Comparison of ENCODE assay signal across 3 cellular contexts in genomic region chr1:91711504-91712247, GRCh38.
TF ChIP-seq lines count a peak whose summit lies in the region.

No MANE protein-coding gene starts in this region.

TF ChIP-seq in SK-N-SH, 30 proteins besides CTCF, POLR2A, EP300 and RAD21 (continued from another document):
- no peak for TF ChIP-seq NFIC (IDR thresholded peaks at IDR 0.05; ENCODE audit: borderline replicate concordance)
- no peak for TF ChIP-seq USF1 (IDR thresholded peaks at IDR 0.05; ENCODE audit: borderline replicate concordance, low read depth)
- no peak for TF ChIP-seq PBX3 (IDR thresholded peaks at IDR 0.05)
- no peak for TF ChIP-seq MAX (IDR thresholded peaks at IDR 0.05; ENCODE audit: low read depth)
TF ChIP-seq in SK-N-SH: peak in this region for 0.

TF ChIP-seq in SK-N-SH treated with all-trans-retinoic acid at 6 μM for 48 hours, 23 proteins besides CTCF, POLR2A, EP300 and RAD21 (continued from another document):
- TF ChIP-seq CREB5 (CRISPR knock-in tag; IDR thresholded peaks at IDR 0.05; ENCODE audit: low read depth) (no peak), CSRNP3 (CRISPR knock-in tag; IDR thresholded peaks at IDR 0.05) (no peak), ZFP30 (CRISPR knock-in tag; IDR thresholded peaks at IDR 0.05) (no peak), ZC3H10 (CRISPR knock-in tag; IDR thresholded peaks at IDR 0.05) (no peak), OSR1 (CRISPR knock-in tag; IDR thresholded peaks at IDR 0.05) (no peak), PPARA (CRISPR knock-in tag; IDR thresholded peaks at IDR 0.05; ENCODE audit: borderline replicate concordance) (no peak), SNAI2 (CRISPR knock-in tag; IDR thresholded peaks at IDR 0.05) (no peak)

TF ChIP-seq in K562, 482 proteins besides CTCF, POLR2A, EP300 and RAD21:
- peak; percentile 68; the same call in 1 of the 2 replicates for TF ChIP-seq PKNOX1 (IDR thresholded peaks at IDR 0.05)
- peak; percentile 79 for TF ChIP-seq ESRRA (IDR thresholded peaks at IDR 0.05; ENCODE audit: borderline replicate concordance, low read depth)
- TF ChIP-seq ETS2 (tag; IDR thresholded peaks at IDR 0.05; ENCODE audit: borderline replicate concordance, poor library complexity, severe bottlenecking), result no peak
- no peak for TF ChIP-seq ZMIZ1 (IDR thresholded peaks at IDR 0.05; ENCODE audit: low read depth in 2 of 2, low read length in 2 of 2)
- 0 out of 2 replicates have a peak, but pooled peaks have one; percentile 37 for TF ChIP-seq BACH1 (tag; IDR thresholded peaks at IDR 0.05)
- no peak for TF ChIP-seq PBX2 (CRISPR knock-in tag; IDR thresholded peaks at IDR 0.05; ENCODE audit: low read depth)
- TF ChIP-seq PBX2 (tag; conservative IDR thresholded peaks at IDR 0.05; ENCODE audit: low read depth), result 0 out of 2 replicates have a peak, but pooled peaks have one; percentile 20
- TF ChIP-seq MEIS2 (IDR thresholded peaks at IDR 0.05; ENCODE audit: partially characterized antibody), result peak; percentile 37
